ENCODE assay signal across 26 cellular contexts in the genomic region with DNA sequence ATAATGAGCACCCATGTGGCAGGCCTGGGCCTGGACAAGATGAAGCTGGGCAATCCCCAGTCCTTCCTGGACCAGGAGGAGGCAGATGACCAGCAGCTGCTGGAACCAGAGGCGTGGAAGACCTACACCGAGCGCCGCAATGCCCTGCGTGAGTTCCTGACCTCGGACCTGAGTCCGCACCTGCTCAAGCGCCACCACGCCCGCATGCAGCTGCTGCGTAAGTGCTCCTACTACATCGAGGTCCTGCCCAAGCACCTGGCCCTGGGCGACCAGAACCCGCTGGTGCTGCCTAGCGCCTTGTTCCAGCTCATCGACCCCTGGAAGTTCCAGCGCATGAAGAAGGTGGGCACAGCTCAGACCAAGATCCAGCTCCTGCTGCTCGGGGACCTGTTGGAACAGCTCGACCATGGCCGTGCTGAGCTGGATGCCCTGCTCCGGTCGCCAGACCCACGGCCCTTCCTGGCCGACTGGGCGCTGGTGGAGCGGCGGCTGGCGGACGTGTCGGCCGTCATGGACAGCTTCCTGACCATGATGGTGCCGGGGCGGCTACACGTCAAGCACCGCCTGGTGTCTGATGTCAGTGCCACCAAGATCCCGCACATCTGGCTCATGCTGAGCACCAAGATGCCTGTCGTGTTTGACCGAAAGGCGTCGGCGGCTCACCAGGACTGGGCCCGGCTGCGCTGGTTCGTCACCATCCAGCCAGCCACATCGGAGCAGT. TPM values are rescaled to one million over a fixed set of nuclear protein-coding genes. Genes with fewer than 3 reads are reported as not detected.
DNase-seq lines count a peak whose midpoint lies in the region; ATAC-seq and TF ChIP-seq lines count a peak whose summit lies in the region.
"Had no signal": no experiment of that assay in that cellular context is flagged by ENCODE, and none has a peak within 500 bp of the region (broad histone marks: within the 10 kb centered on the region; RNA-seq: fewer than 3 reads in every experiment).

No MANE protein-coding gene starts in this region.

- H4K12ac ChIP-seq in trophoblast cell (ENCODE audit: low read depth, low read length): no peak overlapping the region

- TF ChIP-seq CTCF in RWPE1 (conservative IDR thresholded peaks at IDR 0.05; ENCODE audit: low read depth) (no peak), foreskin keratinocyte (conservative IDR thresholded peaks at IDR 0.05) (no peak), GM13976 (IDR thresholded peaks at IDR 0.05; ENCODE audit: borderline replicate concordance, control extremely low read depth, extremely low read depth, insufficient read depth, missing control alignments) (no peak)

- H3K14ac ChIP-seq in trophoblast cell (ENCODE audit: low read length): no peak overlapping the region

- no peak overlapping the region for H3K9ac ChIP-seq in trophoblast cell (ENCODE audit: low read length)

- no peak overlapping the region for H3K4me2 ChIP-seq in trophoblast cell (ENCODE audit: low read length)

- H3K27ac ChIP-seq in RWPE1 (peak overlapping the region; percentile 63), trophoblast cell (ENCODE audit: low read depth, low read length) (no peak overlapping the region), foreskin keratinocyte (no peak overlapping the region)
- H3K27ac ChIP-seq: body of pancreas, left lung, pancreas had no signal

- H3K27me3 ChIP-seq in trophoblast cell (ENCODE audit: insufficient read depth, low read length) (no peaks in the 10 kb centered on the region), foreskin keratinocyte (no peaks in the 10 kb centered on the region)
- H3K27me3 ChIP-seq: BE2C, body of pancreas, pancreas had no signal

- intact Hi-C loops in left ventricle myocardium superior (cut with micrococcal nuclease): no loop called here
- intact Hi-C loops in left cardiac atrium (cut with DNase I): no loop called here

- H3K4me1 ChIP-seq in trophoblast cell (ENCODE audit: control insufficient read depth in 1 of 2, insufficient read depth in 2 of 2, low read length in 2 of 2): peaks cover 6 to 7% of the 10 kb centered on the region in 2 experiments
- H3K4me1 ChIP-seq in foreskin keratinocyte: peaks cover 5% of the 10 kb centered on the region
- H3K4me1 ChIP-seq: pancreas had no signal

- WGBS in trophoblast cell (ENCODE audit: extremely low coverage, insufficient coverage, insufficient read length): no CpG with 5 or more reads among the region's 45 CpGs

- peaks cover 3% of the 10 kb centered on the region for H3K79me1 ChIP-seq in trophoblast cell (ENCODE audit: low read length)

- no peaks in the 10 kb centered on the region for H3K79me2 ChIP-seq in trophoblast cell (ENCODE audit: control insufficient read depth, insufficient read depth, low read length, poor library complexity)

- no peak overlapping the region for H2BK12ac ChIP-seq in trophoblast cell (ENCODE audit: low read length)

- DNase-seq in left ventricle myocardium superior (peak; percentile 28), left cardiac atrium (no peak), RWPE1 (ENCODE audit: low spot score) (no peak), trophoblast cell (peak; percentile 45 to 69), foreskin keratinocyte (no peak), GM13976 (ENCODE audit: low spot score) (no peak)
- DNase-seq: ACHN; activated CD4-positive, alpha-beta T cell treated with anti-CD3 and anti-CD28 coated beads for 36 hours; activated CD8-positive, alpha-beta T cell treated with anti-CD3 and anti-CD28 coated beads, Interleukin-2, amount 10 ng/mL, durations not matched to agents 7 days and 5 days; activated naive CD4-positive, alpha-beta T cell treated with anti-CD3 and anti-CD28 coated beads, Interleukin-2, amount 10 ng/mL, durations not matched to agents 7 days and 5 days; BE2C; body of pancreas; erythroblast; H9; left lung; mesenchymal stem cell; NCI-H1048; NCI-H187 treated with DMSO at 0.1 percent for 48 hours; NCI-H510A treated with DMSO at 0.1 percent for 48 hours; nephron progenitor cell; pancreas; SIG-M5; substantia nigra had no signal

- in situ Hi-C loops in GM13976 (cut with MboI; ENCODE audit: low sequenced_read_pairs, unreplicated experiment): no loop called here

- H3K4ac ChIP-seq in trophoblast cell (ENCODE audit: low read depth, low read length): no peak overlapping the region

- H4K8ac ChIP-seq in trophoblast cell (ENCODE audit: low read depth, low read length): no peak overlapping the region

- H3K23ac ChIP-seq in trophoblast cell (ENCODE audit: low read length): no peak overlapping the region

- POLR2A ChIA-PET in RWPE1 (lab: Yijun Ruan, JAX; ENCODE audit: low non-redundant PET): interaction anchor here (1.7 kb wide), 1 partner anchor 14 kb away, joined by 4 read pairs; no protein-coding TSS in a partner anchor

- peaks cover 2% of the 10 kb centered on the region for H3K9me3 ChIP-seq in trophoblast cell (ENCODE audit: insufficient read depth, low read depth, low read length)
- H3K9me3 ChIP-seq: BE2C, body of pancreas, left lung, pancreas had no signal

- H4K91ac ChIP-seq in trophoblast cell (ENCODE audit: low read depth, low read length): no peak overlapping the region

- no peak overlapping the region for H3K4me3 ChIP-seq in trophoblast cell (ENCODE audit: low read depth, low read length)
- H3K4me3 ChIP-seq: body of pancreas, left lung, pancreas had no signal

- no peak overlapping the region for H3K18ac ChIP-seq in trophoblast cell (ENCODE audit: low read length)

- no peak overlapping the region for H2AK5ac ChIP-seq in trophoblast cell (ENCODE audit: low read length)

- H2BK5ac ChIP-seq in trophoblast cell (ENCODE audit: low read depth, low read length, poor library complexity): no peak overlapping the region

- H2BK120ac ChIP-seq in trophoblast cell (ENCODE audit: insufficient read depth, low read length, poor library complexity): no peak overlapping the region

- CTCF ChIA-PET in RWPE1 (lab: Yijun Ruan, JAX): interaction anchor here (0.5 to 1.4 kb wide), 4 partner anchors 18 to 181 kb away, joined by 3 to 4 read pairs (median 4); a partner anchor contains a TSS

- H2AFZ ChIP-seq in trophoblast cell (ENCODE audit: insufficient read depth, low read length, poor library complexity): no peak overlapping the region

- peaks cover 11 to 12% of the 10 kb centered on the region in 2 experiments for H3K36me3 ChIP-seq in trophoblast cell (ENCODE audit: control insufficient read depth in 1 of 2, insufficient read depth in 2 of 2, low read length in 2 of 2)
- H3K36me3 ChIP-seq: BE2C had no signal

- ATAC-seq in left ventricle myocardium superior (no peak), left cardiac atrium (no peak), foreskin keratinocyte (no peak)
- ATAC-seq: activated CD4-positive, alpha-beta T cell treated with anti-CD3 and anti-CD28 coated beads for 36 hours; activated CD8-positive, alpha-beta T cell treated with anti-CD3 and anti-CD28 coated beads, Interleukin-2, amount 10 ng/mL, durations not matched to agents 7 days and 5 days; body of pancreas; left lung; pancreas; stimulated activated memory B cell treated with anti-CD40 and anti-IgM and Interleukin-4, amounts not matched to agents 10 μg/mL and 1 μg/mL and 100 μg/mL, for 72 hours had no signal

RNA-seq across cellular contexts. Expression of a gene that starts 1.9 kb away (rescaled TPM):
- 0.15 TPM for total RNA-seq in left ventricle myocardium superior
- under 1 TPM in 1 of 2 donors, not detected in 1; 0.08 TPM for total RNA-seq in left cardiac atrium
- 0.69 and 0.85 TPM in 2 replicates for polyA plus RNA-seq in trophoblast cell (2013)
- 0.53 and 0.78 TPM in 2 replicates for total RNA-seq in foreskin keratinocyte
- 0.67 and 0.68 TPM in 2 replicates for polyA plus RNA-seq in foreskin keratinocyte

RNA-seq across cellular contexts. Expression of a gene that starts 8.3 kb away (rescaled TPM):
- total RNA-seq in left ventricle myocardium superior: not detected
- not detected for total RNA-seq in left cardiac atrium
- not detected in 2 replicates for polyA plus RNA-seq in trophoblast cell (2013)
- 0.11 and 0.17 TPM in 2 replicates for total RNA-seq in foreskin keratinocyte
- polyA plus RNA-seq in foreskin keratinocyte: 0.04 and 0.09 TPM in 2 replicates
- total RNA-seq: activated CD4-positive, alpha-beta T cell treated with anti-CD3 and anti-CD28 coated beads for 36 hours; activated CD8-positive, alpha-beta T cell treated with anti-CD3 and anti-CD28 coated beads, Interleukin-2, amount 10 ng/mL, durations not matched to agents 7 days and 5 days; body of pancreas; left lung; pancreas; renal cortical epithelial cell; skeletal muscle tissue had no signal
- polyA plus RNA-seq: pancreas had no signal

RNA-seq across cellular contexts. Expression of a gene that starts 18.2 kb away (rescaled TPM):
- total RNA-seq in left ventricle myocardium superior: 13.2 TPM
- total RNA-seq in left cardiac atrium: 10 to 100 TPM; 12.1 to 36.0 TPM
- polyA plus RNA-seq in trophoblast cell (2013): 8.7 and 9.1 TPM in 2 replicates
- total RNA-seq in foreskin keratinocyte: 65.5 and 84.8 TPM in 2 replicates
- polyA plus RNA-seq in foreskin keratinocyte: 13.0 and 13.6 TPM in 2 replicates

RNA-seq across cellular contexts. Expression of a gene that starts 18.6 kb away (rescaled TPM):
- total RNA-seq in left ventricle myocardium superior: not detected
- under 1 TPM in 1 of 2 donors, not detected in 1; 0.29 TPM for total RNA-seq in left cardiac atrium
- polyA plus RNA-seq in trophoblast cell (2013): 0.03 TPM in 1 of 2 replicates, not detected in the other
- 15.7 and 21.8 TPM in 2 replicates for total RNA-seq in foreskin keratinocyte
- 15.2 and 22.0 TPM in 2 replicates for polyA plus RNA-seq in foreskin keratinocyte
- total RNA-seq: skeletal muscle tissue had no signal

RNA-seq across cellular contexts. Expression of a gene that starts 35.3 kb away (rescaled TPM):
- total RNA-seq in left ventricle myocardium superior (307 TPM), left cardiac atrium (100 to 1,000 TPM; 215 to 241 TPM), foreskin keratinocyte (181 and 190 TPM in 2 replicates)
- 330 and 341 TPM in 2 replicates for polyA plus RNA-seq in trophoblast cell (2013)
- 575 and 701 TPM in 2 replicates for polyA plus RNA-seq in foreskin keratinocyte

Comparison
In these comparisons a context has a peak if more than half of its experiments do, and no peak if none do; other contexts are left out.
1. DNase-seq: peak in left ventricle myocardium superior (single experiment) and trophoblast cell (2 of 2); none in left cardiac atrium (single experiment), RWPE1 (single experiment), foreskin keratinocyte (0 of 2) and GM13976 (single experiment).